8 cellular contexts compared by ENCODE assay signal in the genomic region with DNA sequence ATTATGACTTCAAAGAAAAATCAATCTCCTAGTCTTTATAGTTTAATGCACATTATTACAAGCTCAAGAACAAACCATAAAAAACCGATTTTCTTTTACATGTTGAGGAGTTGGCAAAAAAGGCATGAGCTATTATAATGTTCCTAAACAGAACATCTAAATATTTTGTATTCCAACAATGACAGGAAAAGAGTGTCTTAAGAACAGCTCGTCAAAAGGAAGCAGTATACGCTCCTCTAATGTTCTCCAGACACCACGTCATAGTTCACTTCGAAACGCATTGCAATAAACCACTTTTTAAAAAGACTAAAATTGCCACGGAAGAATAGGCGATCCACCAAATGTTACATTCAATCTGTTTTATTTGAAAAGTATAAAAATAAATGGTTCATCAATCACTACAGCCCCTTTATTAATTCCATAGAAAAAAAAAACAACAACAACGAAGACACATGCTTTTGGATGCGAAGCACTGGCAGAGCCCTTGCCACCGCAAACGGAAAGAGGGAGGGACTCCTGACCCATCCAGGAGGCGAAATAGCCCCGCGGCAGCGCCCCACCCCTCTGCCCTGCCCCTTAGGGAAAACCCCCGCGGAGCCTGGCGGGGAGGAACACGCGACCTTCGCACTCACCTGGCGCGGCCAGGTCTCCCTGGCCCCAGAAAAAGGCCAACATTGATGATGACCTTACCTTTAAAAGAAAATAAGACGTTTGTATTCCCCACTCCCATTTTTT. TPM values are rescaled to one million over a fixed set of nuclear protein-coding genes. Genes with fewer than 3 reads are reported as not detected.
A peak's percentile ranks its signal among the peaks of the same experiment; 100 is the strongest.
DNase-seq lines count a peak whose midpoint lies in the region; ATAC-seq, FAIRE-seq and TF ChIP-seq lines count a peak whose summit lies in the region.

No MANE protein-coding gene starts in this region.

- TF ChIP-seq CTCF in breast epithelium (IDR thresholded peaks at IDR 0.05) = no peak
- no peak for TF ChIP-seq CTCF in MCF 10A (IDR thresholded peaks at IDR 0.05; ENCODE audit: unreplicated experiment)
- no peak for TF ChIP-seq CTCF in foreskin fibroblast (IDR thresholded peaks at IDR 0.05; ENCODE audit: low read depth, low read length)
- TF ChIP-seq CTCF in uterus (IDR thresholded peaks at IDR 0.05) = no peak

- H3K4me1 ChIP-seq in breast epithelium = peaks cover 6 to 7% of the 10 kb centered on the region in 2 donors
- H3K4me1 ChIP-seq in uterus = peaks cover 0 to 4% of the 10 kb centered on the region in 2 donors

- intact Hi-C loops in breast epithelium (cut with DNase I; ENCODE audit: low total_unique reads) (no loop called here), MCF 10A (cut with micrococcal nuclease) (no loop called here), uterus (cut with DNase I; ENCODE audit: low total_unique reads) (no loop called here)

- H3K4me1 Mint-ChIP-seq in MCF 10A (ENCODE audit: insufficient read depth, unreplicated experiment) = peaks cover 54% of the 10 kb centered on the region
- peaks cover 38 to 84% (median 74%) of the 10 kb centered on the region in 4 donors for H3K4me1 Mint-ChIP-seq in naive thymus-derived CD8-positive, alpha-beta T cell

- H3K27me3 ChIP-seq in breast epithelium (no peaks in the 10 kb centered on the region), uterus (no peaks in the 10 kb centered on the region)

- H3K36me3 Mint-ChIP-seq in MCF 10A (ENCODE audit: insufficient read depth, unreplicated experiment) = peaks cover 4% of the 10 kb centered on the region
- peaks cover 4 to 38% (median 23%) of the 10 kb centered on the region in 3 donors for H3K36me3 Mint-ChIP-seq in naive thymus-derived CD8-positive, alpha-beta T cell

- H3K27ac ChIP-seq in breast epithelium = peak overlapping the region; percentile 57 to 84
- peak overlapping the region; percentile 69 to 83 for H3K27ac ChIP-seq in uterus

- H3K27me3 Mint-ChIP-seq in MCF 10A (ENCODE audit: insufficient read depth, unreplicated experiment) = no peaks in the 10 kb centered on the region
- no peaks in the 10 kb centered on the region for H3K27me3 Mint-ChIP-seq in naive thymus-derived CD8-positive, alpha-beta T cell

- POLR2A ChIA-PET in MCF 10A (lab: Yijun Ruan, JAX) = interaction anchor here (1.0 to 4.1 kb wide), 9 partner anchors 11 to 125 kb away, joined by 3 to 36 read pairs (median 11); a partner anchor contains a TSS
- POLR2A ChIA-PET in naive thymus-derived CD8-positive, alpha-beta T cell (lab: Charles Lee) = no interaction called here

- TF ChIP-seq POLR2A in breast epithelium (IDR thresholded peaks at IDR 0.05) = no peak
- no peak for TF ChIP-seq POLR2A in uterus (IDR thresholded peaks at IDR 0.05)
- TF ChIP-seq POLR2A in GM12892 (IDR thresholded peaks at IDR 0.05; ENCODE audit: low read depth, low read length) = no peak

- CTCF ChIA-PET in MCF 10A (lab: Yijun Ruan, JAX) = interaction anchor here (0.6 to 1.0 kb wide), 4 partner anchors 11 to 123 kb away, joined by 3 to 4 read pairs (median 4); no protein-coding TSS in a partner anchor

- H3K9me3 ChIP-seq in breast epithelium (no peaks in the 10 kb centered on the region), uterus (no peaks in the 10 kb centered on the region)

- no peak overlapping the region for H3K4me3 Mint-ChIP-seq in MCF 10A (ENCODE audit: unreplicated experiment)
- no peak overlapping the region for H3K4me3 Mint-ChIP-seq in naive thymus-derived CD8-positive, alpha-beta T cell

- DNase-seq in breast epithelium (ENCODE audit: low spot score in 2 of 2) (no peak), MCF 10A (ENCODE audit: unreplicated experiment) (no peak), foreskin fibroblast (peak; percentile 24 to 58), uterus (no peak), GM12892 (ENCODE audit: insufficient read length) (no peak)
- no peak for DNase-seq in naive thymus-derived CD8-positive, alpha-beta T cell
- DNase-seq in effector CD4-positive, alpha-beta T cell = no peak

- H3K4me3 ChIP-seq in breast epithelium (peak overlapping the region; percentile 28 to 59 (median 38)), foreskin fibroblast (ENCODE audit: low read depth in 1 of 2, low read length in 2 of 2) (peak overlapping the region; percentile 36 to 46), uterus (peak overlapping the region; percentile 30 to 37)

- ATAC-seq in naive thymus-derived CD8-positive, alpha-beta T cell = no peak
- ATAC-seq in GM18907 (IDR thresholded peaks at IDR 0.05; ENCODE audit: unreplicated experiment) = no peak

- no peak for FAIRE-seq in GM12892 (lab: Jason Lieb, UNC)

- H3K36me3 ChIP-seq in breast epithelium (no peaks in the 10 kb centered on the region), uterus (no peaks in the 10 kb centered on the region)

- BruUV-seq in MCF 10A (replicated peaks; lab: Mats Ljungman, UMichigan) = no TSS peak

- no peak overlapping the region for H3K27ac Mint-ChIP-seq in MCF 10A (ENCODE audit: low read depth, unreplicated experiment)
- peak overlapping the region in 7 of 10 donors; percentile 22 to 85 (median 73) for H3K27ac Mint-ChIP-seq in naive thymus-derived CD8-positive, alpha-beta T cell

- H3K9me3 Mint-ChIP-seq in MCF 10A (ENCODE audit: unreplicated experiment) = no peaks in the 10 kb centered on the region
- no peaks in the 10 kb centered on the region for H3K9me3 Mint-ChIP-seq in naive thymus-derived CD8-positive, alpha-beta T cell

RNA-seq across cellular contexts. Expression of a gene that starts 45.8 kb away (rescaled TPM):
- total RNA-seq in breast epithelium (10 to 100 TPM; 27.2 to 46.2 (median 32.4) TPM), MCF 10A (2022) (31.6 and 31.7 TPM in 2 replicates), uterus (10 to 100 TPM; 12.1 to 52.2 (median 19.8) TPM)
- 100 to 1,000 TPM in 1 of 2 experiments, 10 to 100 TPM in 1; 99.9 to 108 TPM for total RNA-seq in naive thymus-derived CD8-positive, alpha-beta T cell
- polyA plus RNA-seq in naive thymus-derived CD8-positive, alpha-beta T cell = 100 to 1,000 TPM in 2 of 3 donors, 10 to 100 TPM in 1; 89.2 to 148 (median 105) TPM
- polyA plus RNA-seq in GM12892 (2012; ENCODE audit: missing spikeins) = 26.6 TPM

Comparison
In these comparisons a context has a peak if more than half of its experiments do, and no peak if none do; other contexts are left out.
1. DNase-seq: peak in foreskin fibroblast (2 of 2); none in breast epithelium (0 of 2), MCF 10A (single experiment), naive thymus-derived CD8-positive, alpha-beta T cell (0 of 10), uterus (0 of 2), GM12892 (single experiment) and effector CD4-positive, alpha-beta T cell (single experiment).
2. Peak in every context shown above with its lines, with median percentiles within 50 percentile points of each other: H3K4me3 ChIP-seq.